ENCODE assay signal across 1 cellular context in the genomic region with DNA sequence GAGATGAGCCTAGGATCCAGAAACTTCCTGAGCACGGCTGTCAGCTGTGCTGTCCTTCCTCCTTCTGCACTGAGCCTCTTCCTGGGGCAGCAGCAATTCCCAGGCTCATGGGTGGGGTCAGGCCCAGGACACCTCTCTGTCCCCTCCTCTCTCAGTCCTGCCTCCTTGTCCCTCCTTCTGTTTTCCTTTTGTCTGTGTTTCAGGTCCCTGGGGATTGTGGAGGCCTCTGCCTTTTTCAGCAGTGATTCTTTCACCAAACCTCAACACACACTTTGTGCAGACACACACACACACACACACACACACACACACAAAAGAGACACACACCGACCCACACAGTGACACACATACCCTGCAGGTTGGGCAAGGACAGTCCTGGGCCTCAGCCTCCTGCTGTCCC. TPM values are rescaled to one million over a fixed set of nuclear protein-coding genes. Genes with fewer than 3 reads are reported as not detected.
"Had no signal": no experiment of that assay in that cellular context is flagged by ENCODE, and none has a peak within 500 bp of the region (broad histone marks: within the 10 kb centered on the region; RNA-seq: fewer than 3 reads in every experiment).

A gene (minus strand): TSS at position 101 of the 400 bp plus-strand sequence. CDS start 132 bp downstream, outside the sequence.

RNA-seq across cellular contexts. Expression of the gene that starts here (rescaled TPM):
- total RNA-seq: GM12878 had no signal
- polyA plus RNA-seq: GM12878 had no signal
